Comparison of ENCODE assay signal across 9 cellular contexts in the genomic region with DNA sequence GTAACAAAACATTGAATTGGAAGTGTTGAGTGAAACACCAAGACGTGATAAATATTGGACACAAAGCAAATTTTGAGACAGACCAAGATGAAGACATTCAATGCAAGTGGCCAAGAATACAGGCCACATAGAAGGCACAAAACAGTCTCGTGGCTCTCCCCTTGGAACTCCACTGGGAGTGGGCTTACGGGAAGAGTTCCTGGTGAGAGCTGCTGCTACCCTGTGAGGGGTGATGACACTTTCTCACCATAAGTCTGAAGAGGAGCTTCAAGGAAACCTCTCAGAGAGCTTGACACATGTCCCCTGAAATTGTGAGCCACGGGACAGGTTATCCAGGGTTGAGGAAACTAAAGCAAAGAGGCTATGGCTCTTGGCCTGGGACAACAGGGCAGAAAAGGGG. TPM values are rescaled to one million over a fixed set of nuclear protein-coding genes. Genes with fewer than 3 reads are reported as not detected.
"Had no signal": no experiment of that assay in that cellular context is flagged by ENCODE, and none has a peak within 500 bp of the region (broad histone marks: within the 10 kb centered on the region; RNA-seq: fewer than 3 reads in every experiment).

No MANE protein-coding gene starts in this region.

- H3K4me2 ChIP-seq: GM23338 had no signal

- H3K4me3 ChIP-seq: GM23338 had no signal

- H3K27ac ChIP-seq: HL-60 had no signal

- ATAC-seq: GM23338, HepG2 had no signal

- DNase-seq: H9, HCEC 1CT, KBM-7 had no signal

- H2AFZ ChIP-seq: GM23338 had no signal

RNA-seq across cellular contexts. Expression of a gene that starts 48.6 kb away (rescaled TPM):
- total RNA-seq: H1, H9, HepG2, HT1080 had no signal
- polyA plus RNA-seq: H1, IgD-negative memory B cell had no signal
